ENCODE assay signal across 8 cellular contexts in genomic region chr6:12958052-12958706, GRCh38.
DNase-seq lines count a peak whose midpoint lies in the region; ATAC-seq and TF ChIP-seq lines count a peak whose summit lies in the region.

No MANE protein-coding gene starts in this region.

- DNase-seq in CD4-positive, alpha-beta memory T cell: no peak
- DNase-seq in RWPE2 (ENCODE audit: low spot score) (no peak), globus pallidus (ENCODE audit: low spot score) (peak; percentile 44), trophoblast cell (peak in 1 of 2 donors; percentile 38)
- DNase-seq in central memory CD4-positive, alpha-beta T cell: no peak
- no peak for DNase-seq in stimulated activated CD4-positive, alpha-beta T cell treated with anti-CD3 and anti-CD28 coated beads, Interleukin-2, amount 100 ng/mL, for 48 hours

- TF ChIP-seq CTCF in RWPE2 (IDR thresholded peaks at IDR 0.05; ENCODE audit: poor library complexity, severe bottlenecking): peak; percentile 6

- H3K27ac Mint-ChIP-seq in CD4-positive, alpha-beta memory T cell: no peak overlapping the region

- no peak overlapping the region for H4K12ac ChIP-seq in trophoblast cell (ENCODE audit: low read depth, low read length)

- H3K4ac ChIP-seq in trophoblast cell (ENCODE audit: low read depth, low read length): no peak overlapping the region

- H3K4me1 ChIP-seq in CD4-positive, alpha-beta memory T cell (ENCODE audit: insufficient read depth, low read length): peaks cover 11% of the 10 kb centered on the region
- H3K4me1 ChIP-seq in RWPE2 (ENCODE audit: insufficient read depth, poor library complexity, severe bottlenecking) (peaks cover 3% of the 10 kb centered on the region), trophoblast cell (ENCODE audit: control insufficient read depth in 1 of 2, insufficient read depth in 2 of 2, low read length in 2 of 2) (peaks cover 7 to 10% of the 10 kb centered on the region in 2 experiments)

- peak overlapping the region; percentile 36 for H3K4me2 ChIP-seq in trophoblast cell (ENCODE audit: low read length)

- H3K27me3 ChIP-seq in CD4-positive, alpha-beta memory T cell (ENCODE audit: insufficient read depth, low read length): peaks cover 8% of the 10 kb centered on the region
- H3K27me3 ChIP-seq in RWPE2 (ENCODE audit: insufficient read depth, poor library complexity, severe bottlenecking) (peaks cover 5% of the 10 kb centered on the region), trophoblast cell (ENCODE audit: insufficient read depth, low read length) (no peaks in the 10 kb centered on the region)

- no peaks in the 10 kb centered on the region for H3K9me3 ChIP-seq in CD4-positive, alpha-beta memory T cell (ENCODE audit: control insufficient read depth in 1 of 2, low read length in 2 of 2)
- H3K9me3 ChIP-seq in RWPE2 (ENCODE audit: severe bottlenecking): no peaks in the 10 kb centered on the region
- H3K9me3 ChIP-seq in trophoblast cell (ENCODE audit: insufficient read depth, low read depth, low read length): no peaks in the 10 kb centered on the region

- H3K23ac ChIP-seq in trophoblast cell (ENCODE audit: low read length): no peak overlapping the region

- POLR2A ChIA-PET in CD4-positive, alpha-beta memory T cell (lab: Charles Lee; ENCODE audit: partially characterized antibody): no interaction called here

- intact Hi-C loops in CD4-positive, alpha-beta memory T cell (cut with micrococcal nuclease): no loop called here

- no peaks in the 10 kb centered on the region for H3K36me3 Mint-ChIP-seq in CD4-positive, alpha-beta memory T cell

- H2BK12ac ChIP-seq in trophoblast cell (ENCODE audit: low read length): no peak overlapping the region

- H3K4me3 ChIP-seq in CD4-positive, alpha-beta memory T cell (ENCODE audit: low read length in 2 of 2): no peak overlapping the region
- no peak overlapping the region for H3K4me3 ChIP-seq in RWPE2 (ENCODE audit: severe bottlenecking)
- H3K4me3 ChIP-seq in trophoblast cell (ENCODE audit: low read depth, low read length): no peak overlapping the region

- CTCF ChIA-PET in CD4-positive, alpha-beta memory T cell (lab: Charles Lee; ENCODE audit: partially characterized antibody): interaction anchor here (0.6 to 1.4 kb wide), 2 partner anchors 18 to 1303 kb away, joined by 3 to 4 read pairs; no protein-coding TSS in a partner anchor

- H3K18ac ChIP-seq in trophoblast cell (ENCODE audit: low read length): no peak overlapping the region

- H3K14ac ChIP-seq in trophoblast cell (ENCODE audit: low read length): no peak overlapping the region

- H3K27ac ChIP-seq in CD4-positive, alpha-beta memory T cell (ENCODE audit: low read depth, low read length): no peak overlapping the region
- H3K27ac ChIP-seq in RWPE2 (ENCODE audit: poor library complexity, severe bottlenecking) (no peak overlapping the region), trophoblast cell (ENCODE audit: low read depth, low read length) (no peak overlapping the region)

- no peak for ATAC-seq in RWPE2 (ENCODE audit: low read depth)
- ATAC-seq in HG02571 (IDR thresholded peaks at IDR 0.05; ENCODE audit: unreplicated experiment): no peak
- no peak for ATAC-seq in HG03460 (IDR thresholded peaks at IDR 0.05; ENCODE audit: unreplicated experiment)

- H3K4me3 Mint-ChIP-seq in CD4-positive, alpha-beta memory T cell: peak overlapping the region; percentile 84 to 92 (median 87)

- WGBS in trophoblast cell (ENCODE audit: extremely low coverage, insufficient coverage, insufficient read length): no CpG with 5 or more reads among the region's 9 CpGs

- H3K79me1 ChIP-seq in trophoblast cell (ENCODE audit: low read length): no peaks in the 10 kb centered on the region

- peaks cover 0 to 4% (median 0%) of the 10 kb centered on the region in 8 donors for H3K9me3 Mint-ChIP-seq in CD4-positive, alpha-beta memory T cell

- no peak overlapping the region for H2BK120ac ChIP-seq in trophoblast cell (ENCODE audit: insufficient read depth, low read length, poor library complexity)

- no peaks in the 10 kb centered on the region for H3K36me3 ChIP-seq in CD4-positive, alpha-beta memory T cell (ENCODE audit: insufficient read depth, low read length)
- no peaks in the 10 kb centered on the region for H3K36me3 ChIP-seq in RWPE2 (ENCODE audit: low read depth)
- no peaks in the 10 kb centered on the region for H3K36me3 ChIP-seq in trophoblast cell (ENCODE audit: control insufficient read depth in 1 of 2, insufficient read depth in 2 of 2, low read length in 2 of 2)

- H4K8ac ChIP-seq in trophoblast cell (ENCODE audit: low read depth, low read length): no peak overlapping the region

- H3K79me2 ChIP-seq in trophoblast cell (ENCODE audit: control insufficient read depth, insufficient read depth, low read length, poor library complexity): no peaks in the 10 kb centered on the region

- no peak overlapping the region for H2AK5ac ChIP-seq in trophoblast cell (ENCODE audit: low read length)

- H2BK5ac ChIP-seq in trophoblast cell (ENCODE audit: low read depth, low read length, poor library complexity): no peak overlapping the region

- H4K91ac ChIP-seq in trophoblast cell (ENCODE audit: low read depth, low read length): no peak overlapping the region

- no peak overlapping the region for H3K9ac ChIP-seq in trophoblast cell (ENCODE audit: low read length)

- peaks cover 9 to 30% (median 22%) of the 10 kb centered on the region in 4 donors for H3K4me1 Mint-ChIP-seq in CD4-positive, alpha-beta memory T cell

- peaks cover 27 to 40% of the 10 kb centered on the region in 2 donors for H3K27me3 Mint-ChIP-seq in CD4-positive, alpha-beta memory T cell

- H2AFZ ChIP-seq in trophoblast cell (ENCODE audit: insufficient read depth, low read length, poor library complexity): no peak overlapping the region
